In genomic region chr16:11396241-11397048, GRCh38 we compare ENCODE assay signal across 8 cellular contexts. TPM values are rescaled to one million over a fixed set of nuclear protein-coding genes. Genes with fewer than 3 reads are reported as not detected.
DNase-seq lines count a peak whose midpoint lies in the region; ATAC-seq, FAIRE-seq and TF ChIP-seq lines count a peak whose summit lies in the region.

No MANE protein-coding gene starts in this region.

- H3K4me1 ChIP-seq in upper lobe of right lung, result no peaks in the 10 kb centered on the region

- no peaks in the 10 kb centered on the region for H3K36me3 Mint-ChIP-seq in activated naive CD4-positive, alpha-beta T cell treated with anti-CD3 and anti-CD28 coated beads, Interleukin-2, amount 10 ng/mL, durations not matched to agents 7 days and 5 days

- no peaks in the 10 kb centered on the region for H3K9me3 ChIP-seq in upper lobe of right lung

- H3K27me3 ChIP-seq in upper lobe of right lung, result no peaks in the 10 kb centered on the region

- DNase-seq in DMS153 (lab: John Stamatoyannopoulos, UW) (peak; percentile 44), HTR-8/SVneo (ENCODE audit: insufficient read length, low spot score) (peak; percentile 90), SK-N-DZ (ENCODE audit: low spot score) (peak; percentile 76), Right ventricle myocardium inferior (ENCODE audit: missing footprints) (peak; percentile 85), posterior cingulate gyrus (peak; percentile 63 to 97 (median 83)), upper lobe of right lung (peak; percentile 80)
- peak; percentile 76 for DNase-seq in activated naive CD4-positive, alpha-beta T cell treated with anti-CD3 and anti-CD28 coated beads, Interleukin-2, amount 10 ng/mL, durations not matched to agents 7 days and 5 days

- no peak overlapping the region for H3K4me3 Mint-ChIP-seq in activated naive CD4-positive, alpha-beta T cell treated with anti-CD3 and anti-CD28 coated beads, Interleukin-2, amount 10 ng/mL, durations not matched to agents 7 days and 5 days

- no peaks in the 10 kb centered on the region for H3K9me3 Mint-ChIP-seq in activated naive CD4-positive, alpha-beta T cell treated with anti-CD3 and anti-CD28 coated beads, Interleukin-2, amount 10 ng/mL, durations not matched to agents 7 days and 5 days

- intact Hi-C loops in Right ventricle myocardium inferior (cut with DNase I) (loop anchor here (2.0 to 5.0 kb wide), 2 partner anchors 318 to 416 kb away; no protein-coding TSS in a partner anchor), posterior cingulate gyrus (cut with DNase I) (loop anchor here (1.0 to 10.0 kb wide), 4 partner anchors 138 to 416 kb away; no protein-coding TSS in a partner anchor), upper lobe of right lung (cut with DNase I) (loop anchor here (10.0 kb wide), 2 partner anchors 258 to 308 kb away; no protein-coding TSS in a partner anchor)

- peaks cover 48% of the 10 kb centered on the region for H3K27me3 Mint-ChIP-seq in activated naive CD4-positive, alpha-beta T cell treated with anti-CD3 and anti-CD28 coated beads, Interleukin-2, amount 10 ng/mL, durations not matched to agents 7 days and 5 days

- no peaks in the 10 kb centered on the region for H3K36me3 ChIP-seq in upper lobe of right lung

- H3K4me3 ChIP-seq in upper lobe of right lung, result no peak overlapping the region

- peak; percentile 99 for TF ChIP-seq CTCF in upper lobe of right lung (IDR thresholded peaks at IDR 0.05)

- FAIRE-seq in HTR-8/SVneo (lab: Jason Lieb, UNC), result peak; percentile 86

- peak; percentile 71 for ATAC-seq in Right ventricle myocardium inferior
- ATAC-seq in upper lobe of right lung, result peak; percentile 81
- no peak for ATAC-seq in GM19324 (IDR thresholded peaks at IDR 0.05; ENCODE audit: low FRiP score, unreplicated experiment)

- H3K27ac ChIP-seq in upper lobe of right lung, result no peak overlapping the region

- no peaks in the 10 kb centered on the region for H3K4me1 Mint-ChIP-seq in activated naive CD4-positive, alpha-beta T cell treated with anti-CD3 and anti-CD28 coated beads, Interleukin-2, amount 10 ng/mL, durations not matched to agents 7 days and 5 days

- H3K27ac Mint-ChIP-seq in activated naive CD4-positive, alpha-beta T cell treated with anti-CD3 and anti-CD28 coated beads, Interleukin-2, amount 10 ng/mL, durations not matched to agents 7 days and 5 days, result no peak overlapping the region

- CTCF ChIA-PET in activated naive CD4-positive, alpha-beta T cell treated with anti-CD3 and anti-CD28 coated beads, Interleukin-2, amount 10 ng/mL, durations not matched to agents 7 days and 5 days (lab: Charles Lee), result interaction anchor here (0.6 to 3.2 kb wide), 28 partner anchors 9 to 672 kb away, joined by 3 to 35 read pairs (median 4); no protein-coding TSS in a partner anchor

RNA-seq across cellular contexts. Expression of gene RMI2, which starts 51.2 kb away (rescaled TPM):
- 73.7 and 89.4 TPM in 2 replicates for polyA plus RNA-seq in SK-N-DZ (2014; cell fraction: cytosol; rRNA removed)
- 36.9 and 47.1 TPM in 2 replicates for polyA plus RNA-seq in SK-N-DZ (2014; cell fraction: nucleus; rRNA removed)
- total RNA-seq in Right ventricle myocardium inferior (0.76 TPM), upper lobe of right lung (1.2 TPM)
